In the genomic region with DNA sequence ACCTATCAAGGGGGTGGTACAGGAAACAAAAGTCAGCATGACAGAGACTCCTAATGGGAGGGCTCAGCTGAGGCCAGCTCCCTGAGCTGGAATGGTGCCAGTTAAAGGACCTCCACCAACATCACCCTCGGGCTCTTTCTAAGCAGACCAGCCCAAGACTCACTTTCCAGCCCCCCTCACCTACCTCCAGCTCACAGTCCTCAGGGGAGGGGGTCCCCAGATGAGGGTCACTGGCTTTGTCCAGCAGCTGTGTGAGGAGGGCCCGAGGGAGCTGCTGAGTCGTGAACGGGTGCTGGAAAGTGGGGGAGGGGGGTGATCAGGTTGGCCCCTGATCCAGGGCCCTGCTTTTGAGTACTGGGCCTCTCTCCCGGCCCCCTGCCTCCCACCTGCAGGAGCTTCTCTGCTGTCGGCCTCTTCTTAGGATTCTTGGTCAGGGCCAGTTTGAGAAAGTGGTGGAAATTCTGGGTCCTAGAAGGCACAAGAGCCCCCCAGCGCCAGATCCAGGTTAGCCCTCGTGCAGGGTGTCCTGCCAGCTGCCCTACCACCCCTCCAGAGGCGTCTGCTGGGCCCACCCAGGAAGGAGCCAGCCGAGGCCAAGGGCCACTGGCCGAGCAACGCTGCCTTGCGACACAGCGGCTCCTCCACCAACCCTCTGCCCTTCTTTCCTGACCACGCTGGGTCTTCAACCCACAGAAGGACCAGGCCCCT, we compare ENCODE assay signal across 15 cellular contexts. TPM values are rescaled to one million over a fixed set of nuclear protein-coding genes. Genes with fewer than 3 reads are reported as not detected.
DNase-seq lines count a peak whose midpoint lies in the region; ATAC-seq and TF ChIP-seq lines count a peak whose summit lies in the region.
"Had no signal": no experiment of that assay in that cellular context is flagged by ENCODE, and none has a peak within 500 bp of the region (broad histone marks: within the 10 kb centered on the region; RNA-seq: fewer than 3 reads in every experiment).

No MANE protein-coding gene starts in this region.

- H3K4me1 ChIP-seq in neutrophil (ENCODE audit: control insufficient read depth in 1 of 2, insufficient read depth in 1 of 2, low read depth in 1 of 2, low read length in 1 of 2) = peaks cover 43 to 52% of the 10 kb centered on the region in 2 experiments
- peaks cover 20% of the 10 kb centered on the region for H3K4me1 ChIP-seq in Caco-2

- no peaks in the 10 kb centered on the region for H3K27me3 ChIP-seq in neutrophil
- H3K27me3 ChIP-seq in Caco-2 (replicated peaks; ENCODE audit: control insufficient read depth, insufficient read depth, low read length) = no peaks in the 10 kb centered on the region
- H3K27me3 ChIP-seq: adrenal gland had no signal

- POLR2A ChIA-PET in activated naive CD8-positive, alpha-beta T cell treated with anti-CD3 and anti-CD28 coated beads, Interleukin-2, amount 10 ng/mL, durations not matched to agents 7 days and 5 days (lab: Charles Lee) = interaction anchor here (0.5 to 1.2 kb wide), 4 partner anchors 11 to 16 kb away, joined by 3 to 6 read pairs (median 4); no protein-coding TSS in a partner anchor
- POLR2A ChIA-PET in Caco-2 (lab: Charles Lee) = interaction anchor here (1.8 kb wide), 1 partner anchor 21 kb away, joined by 15 read pairs; a partner anchor contains a TSS

- H3K4me3 Mint-ChIP-seq in IgD-negative memory B cell = peak overlapping the region; percentile 74 to 94 (median 87)
- no peak overlapping the region for H3K4me3 Mint-ChIP-seq in activated naive CD8-positive, alpha-beta T cell treated with anti-CD3 and anti-CD28 coated beads, Interleukin-2, amount 10 ng/mL, durations not matched to agents 7 days and 5 days
- no peak overlapping the region for H3K4me3 Mint-ChIP-seq in Caco-2 (ENCODE audit: unreplicated experiment)

- no peak for ATAC-seq in activated naive CD8-positive, alpha-beta T cell treated with anti-CD3 and anti-CD28 coated beads, Interleukin-2, amount 10 ng/mL, durations not matched to agents 7 days and 5 days (ENCODE audit: low read depth)
- ATAC-seq: A549 had no signal

- CTCF ChIA-PET in Caco-2 (lab: Charles Lee) = interaction anchor here (1.2 kb wide), 1 partner anchor 21 kb away, joined by 4 read pairs; a partner anchor contains a TSS

- H3K9me3 Mint-ChIP-seq in IgD-negative memory B cell = no peaks in the 10 kb centered on the region
- no peaks in the 10 kb centered on the region for H3K9me3 Mint-ChIP-seq in activated naive CD8-positive, alpha-beta T cell treated with anti-CD3 and anti-CD28 coated beads, Interleukin-2, amount 10 ng/mL, durations not matched to agents 7 days and 5 days
- no peaks in the 10 kb centered on the region for H3K9me3 Mint-ChIP-seq in Caco-2 (ENCODE audit: unreplicated experiment)
- H3K9me3 Mint-ChIP-seq: T-helper 1 cell treated with Interleukin-12 subunit alpha and Interleukin-12 subunit beta and Interleukin-4 antibody, amounts not matched to agents 30 μg/mL and 1 μg/mL, for 36 hours had no signal

- H3K36me3 Mint-ChIP-seq in IgD-negative memory B cell (peaks cover 5% of the 10 kb centered on the region), Caco-2 (ENCODE audit: insufficient read depth, unreplicated experiment) (peaks cover 9% of the 10 kb centered on the region)
- H3K36me3 Mint-ChIP-seq in activated naive CD8-positive, alpha-beta T cell treated with anti-CD3 and anti-CD28 coated beads, Interleukin-2, amount 10 ng/mL, durations not matched to agents 7 days and 5 days = peaks cover 8% of the 10 kb centered on the region

- TF ChIP-seq CTCF in neutrophil (IDR thresholded peaks at IDR 0.05) = no peak
- TF ChIP-seq CTCF in Caco-2 (IDR thresholded peaks at IDR 0.05; ENCODE audit: insufficient read depth in 1 of 2, low read depth in 1 of 2, low read length in 1 of 2, severe bottlenecking in 1 of 2, unreplicated experiment in 1 of 2) = no peak

- H3K4me1 Mint-ChIP-seq in IgD-negative memory B cell (peaks cover 13 to 28% (median 18%) of the 10 kb centered on the region in 3 donors), Caco-2 (ENCODE audit: low read depth, unreplicated experiment) (peaks cover 9% of the 10 kb centered on the region)
- H3K4me1 Mint-ChIP-seq in activated naive CD8-positive, alpha-beta T cell treated with anti-CD3 and anti-CD28 coated beads, Interleukin-2, amount 10 ng/mL, durations not matched to agents 7 days and 5 days = peaks cover 32% of the 10 kb centered on the region

- H3K36me3 ChIP-seq in neutrophil = peaks cover 60% of the 10 kb centered on the region
- peaks cover 2% of the 10 kb centered on the region for H3K36me3 ChIP-seq in Caco-2 (ENCODE audit: control insufficient read depth, insufficient read depth, low read length)
- H3K36me3 ChIP-seq: thoracic aorta had no signal

- H3K27ac Mint-ChIP-seq in IgD-negative memory B cell (peak overlapping the region; percentile 88 to 95 (median 95)), Caco-2 (ENCODE audit: unreplicated experiment) (no peak overlapping the region)
- peak overlapping the region; percentile 30 for H3K27ac Mint-ChIP-seq in activated naive CD8-positive, alpha-beta T cell treated with anti-CD3 and anti-CD28 coated beads, Interleukin-2, amount 10 ng/mL, durations not matched to agents 7 days and 5 days
- H3K27ac Mint-ChIP-seq: T-helper 1 cell treated with Interleukin-12 subunit alpha and Interleukin-12 subunit beta and Interleukin-4 antibody, amounts not matched to agents 30 μg/mL and 1 μg/mL, for 36 hours had no signal

- H3K27me3 Mint-ChIP-seq in IgD-negative memory B cell (no peaks in the 10 kb centered on the region), Caco-2 (ENCODE audit: insufficient read depth, unreplicated experiment) (no peaks in the 10 kb centered on the region)
- H3K27me3 Mint-ChIP-seq in activated naive CD8-positive, alpha-beta T cell treated with anti-CD3 and anti-CD28 coated beads, Interleukin-2, amount 10 ng/mL, durations not matched to agents 7 days and 5 days = no peaks in the 10 kb centered on the region

- H3K27ac ChIP-seq in neutrophil = peak overlapping the region; percentile 88
- H3K27ac ChIP-seq: adrenal gland, thoracic aorta had no signal

- H3K4me3 ChIP-seq in neutrophil (ENCODE audit: low read depth in 1 of 2, low read length in 1 of 2) (no peak overlapping the region), Caco-2 (ENCODE audit: low read depth, low read length) (no peak overlapping the region)
- H3K4me3 ChIP-seq: A549, adrenal gland, skin epidermis, thoracic aorta had no signal

- DNase-seq in NCI-H82 (lab: John Stamatoyannopoulos, UW) = peak; percentile 14
- no peak for DNase-seq in NCI-H82 treated with DMSO at 0.1 percent for 48 hours (lab: John Stamatoyannopoulos, UW; ENCODE audit: unreplicated experiment)
- no peak for DNase-seq in activated naive CD8-positive, alpha-beta T cell treated with anti-CD3 and anti-CD28 coated beads, Interleukin-2, amount 10 ng/mL, durations not matched to agents 7 days and 5 days
- no peak for DNase-seq in Caco-2
- no peak for DNase-seq in germinal center (ENCODE audit: low spot score)
- no peak for DNase-seq in GM03348 (ENCODE audit: low spot score)
- DNase-seq: adrenal gland, foreskin melanocyte, NCI-H1436 had no signal

- H3K9me3 ChIP-seq in neutrophil (no peaks in the 10 kb centered on the region), Caco-2 (no peaks in the 10 kb centered on the region)
- H3K9me3 ChIP-seq: A549, adrenal gland, thoracic aorta had no signal

- intact Hi-C loops in Caco-2 (cut with micrococcal nuclease; ENCODE audit: unreplicated experiment) = loop anchor here (5.0 kb wide), 2 partner anchors 42 to 92 kb away; a partner anchor contains a TSS

- no TSS peak for BruUV-seq in Caco-2 (replicated peaks; lab: Mats Ljungman, UMichigan)

RNA-seq across cellular contexts. Expression of a gene that starts 2.9 kb away (rescaled TPM):
- polyA plus RNA-seq in IgD-negative memory B cell = 68.1 TPM
- total RNA-seq in activated naive CD8-positive, alpha-beta T cell treated with anti-CD3 and anti-CD28 coated beads, Interleukin-2, amount 10 ng/mL, durations not matched to agents 7 days and 5 days = 10 to 100 TPM; 92.0 to 96.2 TPM
- 16.8 and 21.4 TPM in 2 replicates for total RNA-seq in Caco-2 (2022)

RNA-seq across cellular contexts. Expression of a gene that starts 10.3 kb away (rescaled TPM):
- polyA plus RNA-seq in IgD-negative memory B cell = 36.4 TPM
- 10 to 100 TPM; 37.4 to 39.0 TPM for total RNA-seq in activated naive CD8-positive, alpha-beta T cell treated with anti-CD3 and anti-CD28 coated beads, Interleukin-2, amount 10 ng/mL, durations not matched to agents 7 days and 5 days
- 32.7 and 36.8 TPM in 2 replicates for total RNA-seq in Caco-2 (2022)

RNA-seq across cellular contexts. Expression of a gene that starts 21.7 kb away (rescaled TPM):
- 170 TPM for polyA plus RNA-seq in IgD-negative memory B cell
- 100 to 1,000 TPM; 519 to 524 TPM for total RNA-seq in activated naive CD8-positive, alpha-beta T cell treated with anti-CD3 and anti-CD28 coated beads, Interleukin-2, amount 10 ng/mL, durations not matched to agents 7 days and 5 days
- total RNA-seq in Caco-2 (2022) = 359 and 386 TPM in 2 replicates

RNA-seq across cellular contexts. Expression of a gene that starts 40.3 kb away (rescaled TPM):
- 2.0 TPM for polyA plus RNA-seq in IgD-negative memory B cell
- 1 to 10 TPM; 3.8 to 7.2 TPM for total RNA-seq in activated naive CD8-positive, alpha-beta T cell treated with anti-CD3 and anti-CD28 coated beads, Interleukin-2, amount 10 ng/mL, durations not matched to agents 7 days and 5 days
- 0.51 and 1.4 TPM in 2 replicates for total RNA-seq in Caco-2 (2022)

RNA-seq across cellular contexts. Expression of a gene that starts 44.4 kb away (rescaled TPM):
- 0.15 TPM for polyA plus RNA-seq in IgD-negative memory B cell
- total RNA-seq in activated naive CD8-positive, alpha-beta T cell treated with anti-CD3 and anti-CD28 coated beads, Interleukin-2, amount 10 ng/mL, durations not matched to agents 7 days and 5 days = 1 to 10 TPM; 3.4 to 3.5 TPM
- 29.1 and 36.0 TPM in 2 replicates for total RNA-seq in Caco-2 (2022)

Comparison
In these comparisons a context has a peak if more than half of its experiments do, and no peak if none do; other contexts are left out.
1. H3K4me3 Mint-ChIP-seq: peak in IgD-negative memory B cell (4 of 4); none in activated naive CD8-positive, alpha-beta T cell treated with anti-CD3 and anti-CD28 coated beads, Interleukin-2, amount 10 ng/mL, durations not matched to agents 7 days and 5 days (single experiment) and Caco-2 (single experiment).